In the genomic region with DNA sequence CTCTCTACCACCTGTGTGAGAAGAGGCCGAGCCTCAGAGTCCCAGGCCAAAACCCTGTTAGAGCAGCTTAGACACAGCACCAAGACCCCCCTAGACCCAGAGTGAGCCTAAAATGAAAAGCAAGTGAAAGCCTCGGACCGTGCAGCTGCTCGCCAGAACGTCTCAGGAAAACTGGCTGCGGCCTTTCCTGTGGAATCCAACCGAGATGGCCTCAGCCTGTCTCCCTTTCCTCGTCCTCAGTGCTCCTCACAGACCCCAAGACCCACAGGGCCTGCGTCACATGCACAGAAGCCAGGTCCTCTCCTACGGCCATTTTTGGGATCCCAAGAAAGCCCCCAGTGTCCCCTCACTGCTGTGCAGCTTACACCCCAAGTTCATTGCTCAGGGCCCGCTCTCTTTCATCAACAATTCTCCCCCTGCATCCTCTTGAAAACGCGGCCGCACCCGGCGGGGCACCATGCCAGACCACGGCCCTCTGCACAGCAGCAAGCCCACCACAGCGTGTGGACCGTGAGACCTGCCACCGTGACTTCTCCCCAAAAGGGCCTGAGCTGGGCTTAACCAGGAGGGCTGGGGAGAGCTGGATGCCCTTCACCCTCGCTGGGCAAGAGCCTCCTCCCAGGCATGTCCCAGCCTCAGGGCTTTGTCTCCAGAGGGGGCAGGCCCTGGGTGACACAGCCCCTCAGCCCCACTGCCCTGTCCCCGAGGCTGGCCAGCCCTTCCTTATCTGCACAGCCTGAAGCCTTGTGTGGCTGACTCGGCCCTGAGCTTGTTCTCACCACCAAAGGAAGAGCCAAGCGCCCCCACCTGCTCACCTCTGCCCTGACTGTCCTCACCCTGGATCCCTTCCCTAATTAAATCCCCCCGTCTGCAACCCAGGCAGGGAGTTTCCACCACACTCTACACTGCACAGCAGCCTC, we compare ENCODE assay signal across 15 cellular contexts.
"Had no signal": no experiment of that assay in that cellular context is flagged by ENCODE, and none has a peak within 500 bp of the region (broad histone marks: within the 10 kb centered on the region; RNA-seq: fewer than 3 reads in every experiment).

No MANE protein-coding gene starts in this region.

- H3K4me3 Mint-ChIP-seq: activated CD8-positive, alpha-beta memory T cell treated with anti-CD3 and anti-CD28 coated beads, Interleukin-2, amount 10 ng/mL, durations not matched to agents 7 days and 5 days; activated T-cell treated with anti-CD3 and anti-CD28 coated beads, Interleukin-2, amount 50 U/mL, for 24 hours; central memory CD8-positive, alpha-beta T cell; nephron had no signal

- H3K27ac ChIP-seq: foreskin keratinocyte, ovary, transverse colon had no signal

- H3K36me3 ChIP-seq: ovary, transverse colon had no signal

- H3K27me3 Mint-ChIP-seq: activated CD8-positive, alpha-beta memory T cell treated with anti-CD3 and anti-CD28 coated beads, Interleukin-2, amount 10 ng/mL, durations not matched to agents 7 days and 5 days had no signal

- DNase-seq: activated CD4-positive, alpha-beta T cell treated with anti-CD3 and anti-CD28 coated beads, Interleukin-2, amount 50 U/mL, for 48 hours; activated CD8-positive, alpha-beta memory T cell treated with anti-CD3 and anti-CD28 coated beads, Interleukin-2, amount 10 ng/mL, durations not matched to agents 7 days and 5 days; activated naive CD4-positive, alpha-beta T cell treated with anti-CD3 and anti-CD28 coated beads, Interleukin-2, amount 50 U/mL, for 16 hours; activated T-cell treated with anti-CD3 and anti-CD28 coated beads, Interleukin-2, amount 50 U/mL, for 24 hours; amniotic stem cell; cortex of kidney; effector CD4-positive, alpha-beta T cell; foreskin keratinocyte; kidney glomerular epithelial cell; ovary; stimulated activated CD4-positive, alpha-beta T cell treated with anti-CD3 and anti-CD28 coated beads, Interleukin-4, amount 100 ng/mL, for 1 hour; stimulated activated naive CD4-positive, alpha-beta T cell; transverse colon had no signal

- H3K27ac Mint-ChIP-seq: activated CD8-positive, alpha-beta memory T cell treated with anti-CD3 and anti-CD28 coated beads, Interleukin-2, amount 10 ng/mL, durations not matched to agents 7 days and 5 days; activated T-cell treated with anti-CD3 and anti-CD28 coated beads, Interleukin-2, amount 50 U/mL, for 24 hours; nephron had no signal

- H3K9me3 ChIP-seq: ovary, transverse colon had no signal

- H3K4me3 ChIP-seq: ovary, transverse colon had no signal

- H3K27me3 ChIP-seq: foreskin keratinocyte, ovary, transverse colon had no signal

- H3K4me1 ChIP-seq: foreskin keratinocyte, transverse colon had no signal

- H3K36me3 Mint-ChIP-seq: activated CD8-positive, alpha-beta memory T cell treated with anti-CD3 and anti-CD28 coated beads, Interleukin-2, amount 10 ng/mL, durations not matched to agents 7 days and 5 days had no signal

- H3K4me1 Mint-ChIP-seq: activated CD8-positive, alpha-beta memory T cell treated with anti-CD3 and anti-CD28 coated beads, Interleukin-2, amount 10 ng/mL, durations not matched to agents 7 days and 5 days; central memory CD8-positive, alpha-beta T cell; nephron had no signal
